ENCODE assay signal across 18 cellular contexts in the genomic region with DNA sequence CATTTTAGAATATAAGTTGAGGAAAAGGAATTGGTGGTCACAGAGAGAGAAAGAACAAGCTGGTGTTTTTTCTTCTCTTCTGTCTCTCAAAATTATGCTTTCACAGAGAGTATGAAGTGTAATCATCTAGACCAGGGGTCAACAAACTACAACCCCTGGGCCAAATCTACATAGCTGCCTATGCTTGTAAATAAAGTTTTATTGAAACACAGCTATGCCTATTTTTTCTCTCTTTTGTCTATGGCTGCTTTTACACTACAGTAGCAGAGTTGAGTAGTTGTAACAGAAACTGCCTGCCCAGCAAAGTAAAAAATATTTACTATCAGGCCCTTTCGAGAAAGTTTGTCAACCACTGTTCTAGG.
DNase-seq lines count a peak whose midpoint lies in the region; ATAC-seq and TF ChIP-seq lines count a peak whose summit lies in the region.
"Had no signal": no experiment of that assay in that cellular context is flagged by ENCODE, and none has a peak within 500 bp of the region (broad histone marks: within the 10 kb centered on the region; RNA-seq: fewer than 3 reads in every experiment).

No MANE protein-coding gene starts in this region.

- no peak overlapping the region for H2AFZ ChIP-seq in SU-DHL-6 (ENCODE audit: low read depth, low read length, severe bottlenecking)
- H2AFZ ChIP-seq: GM23248 had no signal

- no peaks in the 10 kb centered on the region for H3K9me3 ChIP-seq in SU-DHL-6 (ENCODE audit: insufficient read depth, low read length)
- H3K9me3 ChIP-seq: SK-N-SH had no signal

- no peaks in the 10 kb centered on the region for H3K27me3 ChIP-seq in SU-DHL-6 (ENCODE audit: low read length)

- TF ChIP-seq CTCF in SU-DHL-6 (IDR thresholded peaks at IDR 0.05; ENCODE audit: insufficient read depth, low read length, poor library complexity, severe bottlenecking): no peak

- H3K9ac ChIP-seq in SU-DHL-6 (ENCODE audit: low read length): peak overlapping the region; percentile 34; the same call in 1 of the 2 replicates
- H3K9ac ChIP-seq: GM23248, SK-N-SH had no signal

- H3K79me2 ChIP-seq in SU-DHL-6 (ENCODE audit: insufficient read depth, low read length): peaks cover 9% of the 10 kb centered on the region; the same call in 1 of the 2 replicates

- peak overlapping the region; percentile 44 for H3K4me2 ChIP-seq in SU-DHL-6 (ENCODE audit: low read depth, low read length, poor library complexity, severe bottlenecking)
- H3K4me2 ChIP-seq: SK-N-SH had no signal

- peaks cover 28% of the 10 kb centered on the region for H3K36me3 Mint-ChIP-seq in activated naive CD4-positive, alpha-beta T cell treated with anti-CD3 and anti-CD28 coated beads, Interleukin-2, amount 10 ng/mL, durations not matched to agents 7 days and 5 days
- no peaks in the 10 kb centered on the region for H3K36me3 Mint-ChIP-seq in stimulated activated memory B cell treated with anti-CD40 and anti-IgM and Interleukin-4, amounts not matched to agents 10 μg/mL and 1 μg/mL and 100 μg/mL, for 72 hours

- no peaks in the 10 kb centered on the region for H3K9me2 ChIP-seq in SU-DHL-6 (replicated peaks; ENCODE audit: insufficient read depth, low read length)
- H3K9me2 ChIP-seq: SK-N-SH had no signal

- ATAC-seq in stimulated activated memory B cell treated with anti-CD40 and anti-IgM and Interleukin-4, amounts not matched to agents 10 μg/mL and 1 μg/mL and 100 μg/mL, for 72 hours: no peak
- ATAC-seq in GM19035 (IDR thresholded peaks at IDR 0.05; ENCODE audit: unreplicated experiment): no peak
- ATAC-seq: left ventricle myocardium superior, Panc1 had no signal

- no peak overlapping the region for H3K4me3 ChIP-seq in SU-DHL-6 (ENCODE audit: insufficient read depth, low read length, poor library complexity, severe bottlenecking)
- H3K4me3 ChIP-seq: GM23248 had no signal

- H3K36me3 ChIP-seq in SU-DHL-6 (ENCODE audit: low read length): no peaks in the 10 kb centered on the region
- H3K36me3 ChIP-seq: WERI-Rb-1 had no signal

- H3K4me1 Mint-ChIP-seq in activated naive CD4-positive, alpha-beta T cell treated with anti-CD3 and anti-CD28 coated beads, Interleukin-2, amount 10 ng/mL, durations not matched to agents 7 days and 5 days: peaks cover 76% of the 10 kb centered on the region
- H3K4me1 Mint-ChIP-seq in stimulated activated memory B cell treated with anti-CD40 and anti-IgM and Interleukin-4, amounts not matched to agents 10 μg/mL and 1 μg/mL and 100 μg/mL, for 72 hours: peaks cover 35% of the 10 kb centered on the region
- H3K4me1 Mint-ChIP-seq: endodermal cell had no signal

- H3K27me3 Mint-ChIP-seq in activated naive CD4-positive, alpha-beta T cell treated with anti-CD3 and anti-CD28 coated beads, Interleukin-2, amount 10 ng/mL, durations not matched to agents 7 days and 5 days: no peaks in the 10 kb centered on the region
- H3K27me3 Mint-ChIP-seq in stimulated activated memory B cell treated with anti-CD40 and anti-IgM and Interleukin-4, amounts not matched to agents 10 μg/mL and 1 μg/mL and 100 μg/mL, for 72 hours: no peaks in the 10 kb centered on the region

- CTCF ChIA-PET in activated naive CD4-positive, alpha-beta T cell treated with anti-CD3 and anti-CD28 coated beads, Interleukin-2, amount 10 ng/mL, durations not matched to agents 7 days and 5 days (lab: Charles Lee): interaction anchor here (0.9 to 1.1 kb wide), 2 partner anchors 41 to 104 kb away, joined by 3 to 5 read pairs; no protein-coding TSS in a partner anchor

- no peak for DNase-seq in activated naive CD4-positive, alpha-beta T cell treated with anti-CD3 and anti-CD28 coated beads, Interleukin-2, amount 10 ng/mL, durations not matched to agents 7 days and 5 days
- DNase-seq in activated naive CD4-positive, alpha-beta T cell treated with Interleukin-2 at 50 U/mL for 16 hours: no peak
- DNase-seq in NCI-H2227 treated with DMSO at 0.1 percent for 48 hours (lab: John Stamatoyannopoulos, UW) (no peak), NCI-H2107 (lab: John Stamatoyannopoulos, UW) (no peak)
- DNase-seq: activated CD8-positive, alpha-beta memory T cell treated with anti-CD3 and anti-CD28 coated beads, Interleukin-2, amount 50 U/mL, for 4 hours; Calu3; endodermal cell; GM23248; left ventricle myocardium superior; NCI-H1048; SK-N-SH; WERI-Rb-1 had no signal

- H3F3A ChIP-seq in SU-DHL-6 (ENCODE audit: insufficient read depth): peaks cover 25% of the 10 kb centered on the region; the same call in 1 of the 2 replicates

- H3K27ac ChIP-seq in SU-DHL-6 (ENCODE audit: low read depth, low read length): peak overlapping the region; percentile 81
- H3K27ac ChIP-seq in cingulate gyrus (ENCODE audit: low read depth, low read length): peak overlapping the region; percentile 58
- H3K27ac ChIP-seq: GM23248, HL-60, WERI-Rb-1 had no signal

- peak overlapping the region; percentile 15 for H3K4me3 Mint-ChIP-seq in activated naive CD4-positive, alpha-beta T cell treated with anti-CD3 and anti-CD28 coated beads, Interleukin-2, amount 10 ng/mL, durations not matched to agents 7 days and 5 days
- H3K4me3 Mint-ChIP-seq in stimulated activated memory B cell treated with anti-CD40 and anti-IgM and Interleukin-4, amounts not matched to agents 10 μg/mL and 1 μg/mL and 100 μg/mL, for 72 hours: no peak overlapping the region
- H3K4me3 Mint-ChIP-seq: endodermal cell had no signal

- H3K27ac Mint-ChIP-seq in activated naive CD4-positive, alpha-beta T cell treated with anti-CD3 and anti-CD28 coated beads, Interleukin-2, amount 10 ng/mL, durations not matched to agents 7 days and 5 days: peak overlapping the region; percentile 98
- H3K27ac Mint-ChIP-seq in stimulated activated memory B cell treated with anti-CD40 and anti-IgM and Interleukin-4, amounts not matched to agents 10 μg/mL and 1 μg/mL and 100 μg/mL, for 72 hours: peak overlapping the region; percentile 46
- H3K27ac Mint-ChIP-seq: endodermal cell had no signal

- peaks cover 2% of the 10 kb centered on the region for H3K9me3 Mint-ChIP-seq in activated naive CD4-positive, alpha-beta T cell treated with anti-CD3 and anti-CD28 coated beads, Interleukin-2, amount 10 ng/mL, durations not matched to agents 7 days and 5 days
- no peaks in the 10 kb centered on the region for H3K9me3 Mint-ChIP-seq in stimulated activated memory B cell treated with anti-CD40 and anti-IgM and Interleukin-4, amounts not matched to agents 10 μg/mL and 1 μg/mL and 100 μg/mL, for 72 hours

- H4K20me1 ChIP-seq in SU-DHL-6 (ENCODE audit: low read depth, low read length): no peaks in the 10 kb centered on the region
